In genomic region chr15:63223463-63223862, GRCh38 we compare ENCODE assay signal across 23 cellular contexts.
"Had no signal": no experiment of that assay in that cellular context is flagged by ENCODE, and none has a peak within 500 bp of the region (broad histone marks: within the 10 kb centered on the region; RNA-seq: fewer than 3 reads in every experiment).

No MANE protein-coding gene starts in this region.

- H3K4me1 ChIP-seq: breast epithelium, uterus had no signal

- H3K27ac Mint-ChIP-seq: activated CD4-positive, alpha-beta T cell treated with anti-CD3 and anti-CD28 coated beads, Interleukin-2, amount 10 ng/mL, durations not matched to agents 24 days and 14 days; activated naive CD4-positive, alpha-beta T cell treated with anti-CD3 and anti-CD28 coated beads, Interleukin-2, amount 10 ng/mL, durations not matched to agents 7 days and 5 days; natural killer cell treated with Interleukin-12 subunit alpha and Interleukin-12 subunit beta and Interleukin-15 and Interleukin-18, amount 100 ng/mL, for 72 hours; stimulated activated naive B cell treated with anti-CD40 and anti-IgM and Interleukin-4, amounts not matched to agents 10 μg/mL and 1 μg/mL and 100 μg/mL, for 72 hours had no signal

- DNase-seq: activated CD4-positive, alpha-beta T cell treated with anti-CD3 and anti-CD28 coated beads, Interleukin-2, amount 10 ng/mL, durations not matched to agents 24 days and 14 days; activated CD8-positive, alpha-beta memory T cell treated with anti-CD3 and anti-CD28 coated beads for 24 hours; activated CD8-positive, alpha-beta memory T cell treated with anti-CD3 and anti-CD28 coated beads, Interleukin-2, amount 50 U/mL, for 48 hours; activated naive CD4-positive, alpha-beta T cell treated with anti-CD3 and anti-CD28 coated beads, Interleukin-2, amount 10 ng/mL, durations not matched to agents 7 days and 5 days; adrenal gland; cerebellar nuclear complex; cortex of kidney; heart right ventricle; left cardiac atrium; pancreas; stimulated activated CD4-positive, alpha-beta T cell treated with anti-CD3 and anti-CD28 coated beads, Interleukin-4, amount 100 ng/mL, for 4 hours; stimulated activated naive B cell treated with anti-CD40 and anti-IgM and Interleukin-4, amounts not matched to agents 10 μg/mL and 1 μg/mL and 100 μg/mL, for 72 hours; thyroid gland; uterus had no signal

- H3K27me3 ChIP-seq: adrenal gland, breast epithelium, gastroesophageal sphincter, heart right ventricle, neutrophil, pancreas, thyroid gland, uterus had no signal

- H3K4me3 Mint-ChIP-seq: activated CD4-positive, alpha-beta T cell treated with anti-CD3 and anti-CD28 coated beads, Interleukin-2, amount 10 ng/mL, durations not matched to agents 24 days and 14 days; activated naive CD4-positive, alpha-beta T cell treated with anti-CD3 and anti-CD28 coated beads, Interleukin-2, amount 10 ng/mL, durations not matched to agents 7 days and 5 days; natural killer cell treated with Interleukin-12 subunit alpha and Interleukin-12 subunit beta and Interleukin-15 and Interleukin-18, amount 100 ng/mL, for 72 hours; stimulated activated naive B cell treated with anti-CD40 and anti-IgM and Interleukin-4, amounts not matched to agents 10 μg/mL and 1 μg/mL and 100 μg/mL, for 72 hours had no signal

- H3K27me3 Mint-ChIP-seq: activated CD4-positive, alpha-beta T cell treated with anti-CD3 and anti-CD28 coated beads, Interleukin-2, amount 10 ng/mL, durations not matched to agents 24 days and 14 days; activated naive CD4-positive, alpha-beta T cell treated with anti-CD3 and anti-CD28 coated beads, Interleukin-2, amount 10 ng/mL, durations not matched to agents 7 days and 5 days; natural killer cell treated with Interleukin-12 subunit alpha and Interleukin-12 subunit beta and Interleukin-15 and Interleukin-18, amount 100 ng/mL, for 72 hours; stimulated activated naive B cell treated with anti-CD40 and anti-IgM and Interleukin-4, amounts not matched to agents 10 μg/mL and 1 μg/mL and 100 μg/mL, for 72 hours had no signal

- FAIRE-seq: astrocyte, endometrium, pancreas had no signal

- ATAC-seq: gastroesophageal sphincter; heart right ventricle; left cardiac atrium; natural killer cell treated with Interleukin-12 subunit alpha and Interleukin-12 subunit beta and Interleukin-15 and Interleukin-18, amount 100 ng/mL, for 72 hours; pancreas; sciatic nerve; stimulated activated naive B cell treated with anti-CD40 and anti-IgM and Interleukin-4, amounts not matched to agents 10 μg/mL and 1 μg/mL and 100 μg/mL, for 72 hours had no signal

- H3K4me3 ChIP-seq: adrenal gland, breast epithelium, gastroesophageal sphincter, heart right ventricle, lung, pancreas, SK-N-MC, thyroid gland, uterus had no signal

- H3K36me3 ChIP-seq: adrenal gland, breast epithelium, pancreas, thyroid gland, uterus had no signal

- H3K9me3 Mint-ChIP-seq: activated CD4-positive, alpha-beta T cell treated with anti-CD3 and anti-CD28 coated beads, Interleukin-2, amount 10 ng/mL, durations not matched to agents 24 days and 14 days; activated naive CD4-positive, alpha-beta T cell treated with anti-CD3 and anti-CD28 coated beads, Interleukin-2, amount 10 ng/mL, durations not matched to agents 7 days and 5 days; natural killer cell treated with Interleukin-12 subunit alpha and Interleukin-12 subunit beta and Interleukin-15 and Interleukin-18, amount 100 ng/mL, for 72 hours; stimulated activated naive B cell treated with anti-CD40 and anti-IgM and Interleukin-4, amounts not matched to agents 10 μg/mL and 1 μg/mL and 100 μg/mL, for 72 hours had no signal

- H3K9me3 ChIP-seq: adrenal gland, breast epithelium, gastroesophageal sphincter, heart right ventricle, neutrophil, pancreas, thyroid gland, uterus had no signal

- H3K27ac ChIP-seq: adrenal gland, breast epithelium, gastroesophageal sphincter, heart right ventricle, neutrophil, pancreas, SK-N-MC, uterus had no signal
